Comparison of ENCODE assay signal across 23 cellular contexts in the genomic region with DNA sequence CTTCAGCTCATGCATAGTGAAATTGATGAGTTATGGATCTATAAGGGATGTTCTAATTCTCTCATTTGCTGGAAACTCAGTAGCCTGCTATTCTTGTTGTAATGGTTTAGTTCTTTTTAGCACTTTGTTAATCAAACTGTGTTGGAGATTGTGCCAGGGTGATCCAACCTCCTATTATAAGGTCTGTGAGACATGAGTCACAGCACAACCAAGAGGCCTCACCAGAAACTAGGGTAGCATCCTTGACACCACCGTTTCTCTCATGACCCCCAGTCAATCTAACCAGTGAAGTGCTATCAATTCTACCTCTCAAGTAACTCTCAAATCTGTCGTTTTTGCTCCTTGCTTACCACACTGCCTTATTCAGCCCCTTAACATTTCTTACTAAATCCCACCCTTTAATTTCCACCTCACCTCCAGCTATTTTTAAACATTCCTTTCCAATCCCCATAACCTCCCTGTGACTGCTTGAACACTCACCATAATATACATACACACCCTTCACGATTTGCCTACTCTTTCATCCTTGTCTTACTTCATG. TPM values are rescaled to one million over a fixed set of nuclear protein-coding genes. Genes with fewer than 3 reads are reported as not detected.
DNase-seq lines count a peak whose midpoint lies in the region; ATAC-seq and TF ChIP-seq lines count a peak whose summit lies in the region.
"Had no signal": no experiment of that assay in that cellular context is flagged by ENCODE, and none has a peak within 500 bp of the region (broad histone marks: within the 10 kb centered on the region; RNA-seq: fewer than 3 reads in every experiment).

No MANE protein-coding gene starts in this region.

- H3K4me2 ChIP-seq in mammary epithelial cell (ENCODE audit: insufficient read depth, low read depth, low read length) (no peak overlapping the region), IMR-90 (ENCODE audit: low read depth, low read length) (no peak overlapping the region), osteoblast (ENCODE audit: insufficient read depth, low read length) (no peak overlapping the region)
- H3K4me2 ChIP-seq: A549 had no signal

- TF ChIP-seq POLR2A in IMR-90 (IDR thresholded peaks at IDR 0.05; ENCODE audit: low read depth, low read length) = no peak

- no peaks in the 10 kb centered on the region for H3K9me3 Mint-ChIP-seq in MCF 10A (ENCODE audit: unreplicated experiment)
- H3K9me3 Mint-ChIP-seq: activated T-helper 1 cell treated with anti-CD3 and anti-CD28 coated beads, Interleukin-12 subunit alpha, Interleukin-12 subunit beta, Interleukin-2, Interleukin-4 antibody, amounts not matched to agents 30 ng/mL and 10 ng/mL and 1 ng/mL, durations not matched to agents 14 hours and 24 hours and 36 hours; CD4-positive, alpha-beta memory T cell; IgD-negative memory B cell; naive thymus-derived CD4-positive, alpha-beta T cell had no signal

- H3K36me3 Mint-ChIP-seq in MCF 10A (ENCODE audit: insufficient read depth, unreplicated experiment) = no peaks in the 10 kb centered on the region
- H3K36me3 Mint-ChIP-seq: CD4-positive, alpha-beta memory T cell; IgD-negative memory B cell; naive thymus-derived CD4-positive, alpha-beta T cell had no signal

- WGBS in mammary epithelial cell (ENCODE audit: low coverage, missing lambda C conversion rate) = 87% methylated on average over 3 of the region's 3 CpGs
- 66% methylated on average over 3 of the region's 3 CpGs; no CpG with 5 or more reads in 1 of the 2 experiments for WGBS in IMR-90 (ENCODE audit: extremely low coverage in 2 of 2, insufficient read length in 1 of 2), 2 experiments

- H3K4me1 Mint-ChIP-seq in MCF 10A (ENCODE audit: insufficient read depth, unreplicated experiment) = peaks cover 11% of the 10 kb centered on the region

- H3K56ac ChIP-seq in IMR-90 (ENCODE audit: extremely low read depth, insufficient read depth, low read length) = no peak overlapping the region

- H3K9me1 ChIP-seq in IMR-90 (ENCODE audit: insufficient read depth, low read length) = peaks cover 3% of the 10 kb centered on the region; the same call in 1 of the 2 replicates

- no peak overlapping the region for H2BK5ac ChIP-seq in IMR-90 (ENCODE audit: low read depth, low read length, poor library complexity, severe bottlenecking)

- H3K79me1 ChIP-seq in IMR-90 (ENCODE audit: low read depth in 1 of 2, low read length in 2 of 2) = no peaks in the 10 kb centered on the region

- in situ Hi-C loops in mammary epithelial cell (cut with MboI; ENCODE audit: low sequenced_read_pairs in 2 of 2) = no loop called here
- in situ Hi-C loops in IMR-90 (cut with MboI; ENCODE audit: low sequenced_read_pairs) = no loop called here

- H2AK5ac ChIP-seq in IMR-90 (ENCODE audit: low read depth, low read length) = no peak overlapping the region

- H4K5ac ChIP-seq in IMR-90 (ENCODE audit: low read depth, low read length) = no peak overlapping the region

- H3K9me3 ChIP-seq in mammary epithelial cell (replicated peaks; ENCODE audit: insufficient read depth, low read length) = no peaks in the 10 kb centered on the region
- H3K9me3 ChIP-seq in IMR-90 (ENCODE audit: control insufficient read depth, insufficient read depth, low read length) = no peaks in the 10 kb centered on the region
- no peaks in the 10 kb centered on the region for H3K9me3 ChIP-seq in osteoblast (ENCODE audit: low read depth, low read length)
- H3K9me3 ChIP-seq: A549, esophagus muscularis mucosa, prostate gland, suprapubic skin had no signal

- H3K27me3 ChIP-seq in mammary epithelial cell (ENCODE audit: insufficient read depth, low read length) = no peaks in the 10 kb centered on the region
- no peaks in the 10 kb centered on the region for H3K27me3 ChIP-seq in IMR-90 (ENCODE audit: control insufficient read depth, insufficient read depth, low read length)
- H3K27me3 ChIP-seq in osteoblast (ENCODE audit: insufficient read depth, low read length) = no peaks in the 10 kb centered on the region
- H3K27me3 ChIP-seq: esophagus muscularis mucosa, suprapubic skin had no signal

- peak overlapping the region; percentile 51; the same call in 1 of the 2 replicates for H2BK20ac ChIP-seq in IMR-90 (ENCODE audit: low read depth, low read length)

- H3K14ac ChIP-seq in IMR-90 (replicated peaks; ENCODE audit: low read depth, low read length) = 0 out of 2 replicates have a peak overlapping the region, but pooled peaks have one; percentile 28

- BruUV-seq in mammary epithelial cell (replicated peaks; lab: Mats Ljungman, UMichigan) = no TSS peak
- BruUV-seq in MCF 10A (replicated peaks; lab: Mats Ljungman, UMichigan) = no TSS peak
- BruUV-seq in IMR-90 (replicated peaks; lab: Mats Ljungman, UMichigan) = no TSS peak

- no peak overlapping the region for H2AK9ac ChIP-seq in IMR-90 (replicated peaks; ENCODE audit: low read depth, low read length, poor library complexity)

- no peak overlapping the region; the same call in 1 of the 2 replicates for H3K23ac ChIP-seq in IMR-90 (ENCODE audit: low read depth, low read length)

- CTCF ChIA-PET in mammary epithelial cell (lab: Charles Lee; ENCODE audit: low non-redundant PET) (no interaction called here), MCF 10A (lab: Yijun Ruan, JAX) (interaction anchor here (0.5 to 1.0 kb wide), 4 partner anchors 180 to 777 kb away, joined by 3 to 5 read pairs (median 4); no protein-coding TSS in a partner anchor), IMR-90 (lab: Yijun Ruan, JAX) (interaction anchor here (0.7 kb wide), 1 partner anchor 1753 kb away, joined by 4 read pairs; no protein-coding TSS in a partner anchor)

- no peak overlapping the region; the same call in 1 of the 2 replicates for H3K18ac ChIP-seq in IMR-90 (ENCODE audit: low read depth, low read length)

- no peak for ATAC-seq in IMR-90 (ENCODE audit: low read depth)
- ATAC-seq: left lobe of liver; naive thymus-derived CD4-positive, alpha-beta T cell had no signal

- H3K27ac ChIP-seq in mammary epithelial cell (ENCODE audit: insufficient read depth, low read depth, low read length) (no peak overlapping the region), IMR-90 (ENCODE audit: insufficient read depth, low read length) (no peak overlapping the region), osteoblast (ENCODE audit: low read depth, low read length) (no peak overlapping the region)
- H3K27ac ChIP-seq: A549, esophagus muscularis mucosa, prostate gland, SK-N-MC, suprapubic skin had no signal

- intact Hi-C loops in mammary epithelial cell (cut with micrococcal nuclease) (loop anchor here (2.0 kb wide), 1 partner anchor 53 kb away; the partner anchor contains the start of gene NUDT4), MCF 10A (cut with micrococcal nuclease) (no loop called here), IMR-90 (cut with micrococcal nuclease) (no loop called here)

- dilution Hi-C loops in mammary epithelial cell (cut with HindIII; ENCODE audit: low sequenced_read_pairs) = no loop called here
- dilution Hi-C loops in IMR-90 (cut with HindIII; ENCODE audit: low sequenced_read_pairs, unreplicated experiment) = no loop called here

- H3K4me3 Mint-ChIP-seq in MCF 10A (ENCODE audit: unreplicated experiment) = no peak overlapping the region
- H3K4me3 Mint-ChIP-seq: activated T-helper 1 cell treated with anti-CD3 and anti-CD28 coated beads, Interleukin-12 subunit alpha, Interleukin-12 subunit beta, Interleukin-2, Interleukin-4 antibody, amounts not matched to agents 30 ng/mL and 10 ng/mL and 1 ng/mL, durations not matched to agents 14 hours and 24 hours and 36 hours; CD4-positive, alpha-beta memory T cell; IgD-negative memory B cell; naive thymus-derived CD4-positive, alpha-beta T cell had no signal

- H2BK15ac ChIP-seq in IMR-90 (ENCODE audit: low read depth, low read length) = no peak overlapping the region

- no peaks in the 10 kb centered on the region for H3K27me3 Mint-ChIP-seq in MCF 10A (ENCODE audit: insufficient read depth, unreplicated experiment)
- H3K27me3 Mint-ChIP-seq: CD4-positive, alpha-beta memory T cell; IgD-negative memory B cell had no signal

- H3K4me3 ChIP-seq in mammary epithelial cell (replicated peaks in 1 of 3; ENCODE audit: insufficient read depth in 1 of 3, low read depth in 2 of 3, low read length in 3 of 3) = no peak overlapping the region
- H3K4me3 ChIP-seq in IMR-90 (ENCODE audit: insufficient read depth, low read depth, low read length) = no peak overlapping the region
- no peak overlapping the region for H3K4me3 ChIP-seq in cardiac fibroblast (replicated peaks in 1 of 2; ENCODE audit: low read depth in 2 of 2, low read length in 2 of 2)
- no peak overlapping the region for H3K4me3 ChIP-seq in osteoblast (ENCODE audit: insufficient read depth, low read length)
- H3K4me3 ChIP-seq: A549, esophagus muscularis mucosa, prostate gland, SK-N-MC, suprapubic skin had no signal

- no peak overlapping the region for H3K4ac ChIP-seq in IMR-90 (ENCODE audit: low read depth, low read length)

- no peak overlapping the region for H3K27ac Mint-ChIP-seq in MCF 10A (ENCODE audit: low read depth, unreplicated experiment)
- H3K27ac Mint-ChIP-seq: activated T-helper 1 cell treated with anti-CD3 and anti-CD28 coated beads, Interleukin-12 subunit alpha, Interleukin-12 subunit beta, Interleukin-2, Interleukin-4 antibody, amounts not matched to agents 30 ng/mL and 10 ng/mL and 1 ng/mL, durations not matched to agents 14 hours and 24 hours and 36 hours; CD4-positive, alpha-beta memory T cell; naive thymus-derived CD4-positive, alpha-beta T cell had no signal

- H3K79me2 ChIP-seq in mammary epithelial cell (ENCODE audit: insufficient read depth, low read length) (no peaks in the 10 kb centered on the region), osteoblast (ENCODE audit: insufficient read depth, low read length) (no peaks in the 10 kb centered on the region)

- no peak overlapping the region for H2AFZ ChIP-seq in mammary epithelial cell (ENCODE audit: low read depth, low read length)
- no peak overlapping the region for H2AFZ ChIP-seq in IMR-90 (replicated peaks; ENCODE audit: low read length, poor library complexity)
- H2AFZ ChIP-seq in osteoblast (ENCODE audit: low read length) = peak overlapping the region; percentile 15

- H4K20me1 ChIP-seq in mammary epithelial cell (ENCODE audit: insufficient read depth, low read length) (no peaks in the 10 kb centered on the region), IMR-90 (ENCODE audit: insufficient read depth, low read length) (no peaks in the 10 kb centered on the region), osteoblast (ENCODE audit: insufficient read depth, low read length) (no peaks in the 10 kb centered on the region)

- no peak overlapping the region for H4K8ac ChIP-seq in IMR-90 (ENCODE audit: low read depth in 2 of 2, low read length in 2 of 2)

- TF ChIP-seq RAD21 in IMR-90 (IDR thresholded peaks at IDR 0.05; ENCODE audit: low read length) = no peak

- no peak overlapping the region for H3K9ac ChIP-seq in mammary epithelial cell (ENCODE audit: insufficient read depth, low read length)
- H3K9ac ChIP-seq in IMR-90 (ENCODE audit: low read depth, low read length) = no peak overlapping the region

- no peak for TF ChIP-seq CTCF in mammary epithelial cell (conservative IDR thresholded peaks at IDR 0.05 in 1 of 2, IDR thresholded peaks at IDR 0.05 in 1 of 2; ENCODE audit: extremely low read depth in 1 of 2, insufficient read depth in 1 of 2, low read depth in 1 of 2, low read length in 2 of 2)
- no peak for TF ChIP-seq CTCF in MCF 10A (IDR thresholded peaks at IDR 0.05; ENCODE audit: unreplicated experiment)
- TF ChIP-seq CTCF in IMR-90 (conservative IDR thresholded peaks at IDR 0.05; ENCODE audit: low read depth, low read length) = no peak
- TF ChIP-seq CTCF in cardiac fibroblast (IDR thresholded peaks at IDR 0.05; ENCODE audit: low read depth, low read length) = no peak
- no peak for TF ChIP-seq CTCF in osteoblast (IDR thresholded peaks at IDR 0.05; ENCODE audit: extremely low read depth, low read depth, low read length)

- no peak overlapping the region for H2BK120ac ChIP-seq in IMR-90 (ENCODE audit: low read depth, low read length)

- no peak overlapping the region for H4K91ac ChIP-seq in IMR-90 (ENCODE audit: insufficient read depth, low read depth, low read length)

- DNase-seq in mammary epithelial cell (peak; percentile 50), MCF 10A (ENCODE audit: unreplicated experiment) (no peak), IMR-90 (peak; percentile 44), cardiac fibroblast (ENCODE audit: low read depth in 2 of 2) (peak; percentile 15 to 23), osteoblast (ENCODE audit: insufficient read length, low spot score, missing footprints) (peak; percentile 76), cerebellar cortex (ENCODE audit: low spot score) (no peak), hippocampal formation (lab: John Stamatoyannopoulos, UW) (no peak), DMS153 treated with DMSO at 0.1 percent for 48 hours (lab: John Stamatoyannopoulos, UW; ENCODE audit: unreplicated experiment) (no peak)
- DNase-seq: activated CD4-positive, alpha-beta T cell treated with anti-CD3 and anti-CD28 coated beads, Interleukin-2, amount 50 U/mL, for 4 hours; amygdala; CD4-positive, alpha-beta memory T cell; cortex of kidney; naive thymus-derived CD4-positive, alpha-beta T cell; NCI-H1417; NCI-H446 had no signal

- POLR2A ChIA-PET in MCF 10A (lab: Yijun Ruan, JAX) (interaction anchor here (0.5 kb wide), 1 partner anchor 190 kb away, joined by 3 read pairs; no protein-coding TSS in a partner anchor), IMR-90 (lab: Charles Lee; ENCODE audit: unreplicated experiment) (no interaction called here)

- H3K36me3 ChIP-seq in mammary epithelial cell (ENCODE audit: insufficient read depth, low read length) (no peaks in the 10 kb centered on the region), IMR-90 (ENCODE audit: control insufficient read depth, insufficient read depth, low read length) (no peaks in the 10 kb centered on the region), osteoblast (ENCODE audit: insufficient read depth, low read length) (no peaks in the 10 kb centered on the region)
- H3K36me3 ChIP-seq: esophagus muscularis mucosa, prostate gland, suprapubic skin had no signal

- H3K4me1 ChIP-seq in mammary epithelial cell (ENCODE audit: insufficient read depth, low read length) (peaks cover 18% of the 10 kb centered on the region), IMR-90 (ENCODE audit: control insufficient read depth, insufficient read depth, low read length) (no peaks in the 10 kb centered on the region; the same call in 1 of the 2 replicates), osteoblast (ENCODE audit: insufficient read depth, low read length) (peaks cover 5% of the 10 kb centered on the region)
- H3K4me1 ChIP-seq: A549, prostate gland had no signal

RNA-seq across cellular contexts. Expression of gene NUDT4, which starts 54.0 kb away (rescaled TPM):
- 10 to 100 TPM; 71.3 to 83.5 TPM for total RNA-seq in mammary epithelial cell
- 23.8 TPM for polyA plus RNA-seq in mammary epithelial cell
- polyA minus RNA-seq in mammary epithelial cell = 14.9 TPM
- 79.8 and 91.0 TPM in 2 replicates for total RNA-seq in MCF 10A (2022)
- total RNA-seq in IMR-90 (2012; rRNA removed) = 25.6 and 61.9 TPM in 2 replicates
- 17.8 and 23.6 TPM in 2 replicates for polyA plus RNA-seq in IMR-90 (2012; rRNA removed)
- 6.2 and 9.8 TPM in 2 replicates for polyA plus RNA-seq in IMR-90 (2012; cell fraction: cytosol; rRNA removed)
- 5.4 and 9.6 TPM in 2 replicates for polyA plus RNA-seq in IMR-90 (2012; cell fraction: nucleus; rRNA removed; ENCODE audit: low replicate concordance)
- total RNA-seq in osteoblast = 138 and 145 TPM in 2 replicates

Comparison
In these comparisons a context has a peak if more than half of its experiments do, and no peak if none do; other contexts are left out.
1. DNase-seq: peak in mammary epithelial cell (single experiment), IMR-90 (single experiment), cardiac fibroblast (2 of 2) and osteoblast (single experiment); none in MCF 10A (single experiment), cerebellar cortex (single experiment), hippocampal formation (0 of 2) and DMS153 treated with DMSO at 0.1 percent for 48 hours (single experiment).